Comparison of ENCODE assay signal across 19 cellular contexts in genomic region chr4:149973181-149973580, GRCh38.
"Had no signal": no experiment of that assay in that cellular context is flagged by ENCODE, and none has a peak within 500 bp of the region (broad histone marks: within the 10 kb centered on the region; RNA-seq: fewer than 3 reads in every experiment).

No MANE protein-coding gene starts in this region.

- H3K4me2 ChIP-seq: SK-N-SH had no signal

- H3K9ac ChIP-seq: SK-N-SH had no signal

- H3K9me3 ChIP-seq: SK-N-SH had no signal

- H3K27ac ChIP-seq: RWPE1 had no signal

- DNase-seq: KBM-7, NCI-H1092, NCI-H1105 treated with DMSO at 0.1 percent for 48 hours, NCI-H1436, NCI-H187, NCI-H2029, NCI-H2081 treated with DMSO at 0.1 percent for 48 hours, NCI-H2171, NCI-H226, NCI-H446, NCI-H510A, NCI-H69, NCI-H774, PC-3, SHP77, SK-N-SH, SW 1271 had no signal

- ATAC-seq: Panc1, PC-3 had no signal
